8 cellular contexts compared by ENCODE assay signal in the genomic region with DNA sequence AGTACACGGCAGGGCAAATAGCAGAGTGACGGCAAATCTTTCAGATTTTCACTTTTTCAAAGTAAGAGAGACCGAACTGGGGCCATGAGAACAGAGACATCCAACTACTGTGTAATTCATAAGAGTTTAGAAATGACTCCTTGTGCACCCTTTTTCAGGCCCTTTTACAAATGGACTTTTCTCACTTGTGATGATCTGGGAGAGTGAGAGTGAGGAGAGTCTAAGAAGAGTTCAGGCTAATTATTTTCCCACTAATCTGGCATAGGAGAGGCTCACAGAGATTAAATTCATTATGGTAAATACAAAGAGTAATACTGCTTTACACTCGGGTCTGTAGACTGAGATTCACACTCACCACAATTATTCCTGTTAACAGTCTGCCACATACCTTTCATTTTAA. TPM values are rescaled to one million over a fixed set of nuclear protein-coding genes. Genes with fewer than 3 reads are reported as not detected.
DNase-seq lines count a peak whose midpoint lies in the region; TF ChIP-seq lines count a peak whose summit lies in the region.

No MANE protein-coding gene starts in this region.

- intact Hi-C loops in Calu3 (cut with micrococcal nuclease; ENCODE audit: unreplicated experiment) = loop anchor here (2.0 kb wide), 2 partner anchors 18 to 22 kb away; no protein-coding TSS in a partner anchor
- intact Hi-C loops in dorsolateral prefrontal cortex (cut with DNase I) = no loop called here

- no peaks in the 10 kb centered on the region for H3K9me3 ChIP-seq in neuron (ENCODE audit: low read length)

- no peaks in the 10 kb centered on the region for H3K27me3 ChIP-seq in dorsolateral prefrontal cortex
- no peaks in the 10 kb centered on the region for H3K27me3 ChIP-seq in neuron (ENCODE audit: insufficient read depth, low read length)

- CTCF ChIA-PET in Calu3 (lab: Charles Lee) = no interaction called here

- peaks cover 38% of the 10 kb centered on the region for H3K4me1 ChIP-seq in neuron (ENCODE audit: insufficient read depth, low read length)

- H3K27ac ChIP-seq in dorsolateral prefrontal cortex = peak overlapping the region in 49 of 59 donors; percentile 49 to 96 (median 86)

- peaks cover 25% of the 10 kb centered on the region for H3K36me3 ChIP-seq in neuron (ENCODE audit: insufficient read depth, low read length)

- H3K27me3 Mint-ChIP-seq in Calu3 (ENCODE audit: unreplicated experiment) = no peaks in the 10 kb centered on the region

- H3K4me3 ChIP-seq in dorsolateral prefrontal cortex = peak overlapping the region in 55 of 59 donors; percentile 70 to 98 (median 91)
- peak overlapping the region; percentile 45 for H3K4me3 ChIP-seq in neuron (ENCODE audit: low read length)

- H3K9me3 Mint-ChIP-seq in Calu3 (ENCODE audit: low read depth, unreplicated experiment) = no peaks in the 10 kb centered on the region

- H2AFZ ChIP-seq in neuron (ENCODE audit: low read depth, low read length) = peak overlapping the region; percentile 44

- H3K36me3 Mint-ChIP-seq in Calu3 (ENCODE audit: insufficient read depth, unreplicated experiment) = peaks cover 38% of the 10 kb centered on the region

- H3K4me1 Mint-ChIP-seq in Calu3 (ENCODE audit: low read depth, unreplicated experiment) = peaks cover 37% of the 10 kb centered on the region

- no TSS peak for BruUV-seq in Calu3 (replicated peaks; lab: Mats Ljungman, UMichigan)

- TF ChIP-seq CTCF in Calu3 (IDR thresholded peaks at IDR 0.05; ENCODE audit: unreplicated experiment) = no peak
- TF ChIP-seq CTCF in dorsolateral prefrontal cortex (IDR thresholded peaks at IDR 0.05 in 54 of 56, conservative IDR thresholded peaks at IDR 0.05 in 2 of 56; ENCODE audit: low read depth in 1 of 56, partially characterized antibody in 56 of 56) = no peak

- no peak for DNase-seq in Calu3
- DNase-seq in NCI-H82 (lab: John Stamatoyannopoulos, UW) = peak; percentile 55
- no peak for DNase-seq in dorsolateral prefrontal cortex
- no peak for DNase-seq in HCEC 1CT
- DNase-seq in NCI-H2227 treated with DMSO at 0.1 percent for 48 hours (lab: John Stamatoyannopoulos, UW) = no peak
- DNase-seq in NCI-H187 treated with DMSO at 0.1 percent for 48 hours (lab: John Stamatoyannopoulos, UW) = no peak
- no peak for DNase-seq in DMS 273 (lab: John Stamatoyannopoulos, UW; ENCODE audit: unreplicated experiment)

- H3K27ac Mint-ChIP-seq in Calu3 (ENCODE audit: unreplicated experiment) = peak overlapping the region; percentile 82

- peak overlapping the region; percentile 88 for H3K4me3 Mint-ChIP-seq in Calu3 (ENCODE audit: low read depth, unreplicated experiment)

RNA-seq across cellular contexts. Expression of a gene that starts 0.9 kb away (rescaled TPM):
- total RNA-seq in Calu3 (2022) = 105 and 109 TPM in 2 replicates
- total RNA-seq in dorsolateral prefrontal cortex = 10 to 100 TPM; 30.0 to 88.2 (median 49.4) TPM

RNA-seq across cellular contexts. Expression of a gene that starts 23.4 kb away (rescaled TPM):
- total RNA-seq in Calu3 (2022) (36.5 and 44.9 TPM in 2 replicates), dorsolateral prefrontal cortex (10 to 100 TPM; 24.1 to 54.3 (median 33.8) TPM)

RNA-seq across cellular contexts. Expression of a gene that starts 23.9 kb away (rescaled TPM):
- 52.7 and 54.3 TPM in 2 replicates for total RNA-seq in Calu3 (2022)
- 1 to 10 TPM in 23 of 120 experiments, under 1 TPM in 87, not detected in 10; 0.15 to 2.6 (median 0.63) TPM for total RNA-seq in dorsolateral prefrontal cortex

Comparison
In these comparisons a context has a peak if more than half of its experiments do, and no peak if none do; other contexts are left out.
1. RNA of a gene that starts 23.9 kb away (total RNA-seq): 52.7 to 54.3 TPM in Calu3; 0.15 to 2.6 TPM in dorsolateral prefrontal cortex; every median in the first group is over 10 times any median in the second.